Comparison of ENCODE assay signal across 14 cellular contexts in the genomic region with DNA sequence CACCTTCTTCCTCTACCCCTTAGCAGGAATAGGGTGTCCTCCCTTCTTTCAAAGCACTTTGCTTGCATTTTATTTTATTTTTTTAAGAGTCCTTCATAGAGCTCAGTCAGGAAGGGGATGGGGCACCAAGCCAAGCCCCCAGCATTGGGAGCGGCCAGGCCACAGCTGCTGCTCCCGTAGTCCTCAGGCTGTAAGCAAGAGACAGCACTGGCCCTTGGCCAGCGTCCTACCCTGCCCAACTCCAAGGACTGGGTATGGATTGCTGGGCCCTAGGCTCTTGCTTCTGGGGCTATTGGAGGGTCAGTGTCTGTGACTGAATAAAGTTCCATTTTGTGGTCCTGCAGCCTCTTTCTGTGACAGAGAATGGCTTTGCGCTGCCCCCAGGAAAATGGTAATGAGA. TPM values are rescaled to one million over a fixed set of nuclear protein-coding genes. Genes with fewer than 3 reads are reported as not detected.
A peak's percentile ranks its signal among the peaks of the same experiment; 100 is the strongest.
DNase-seq lines count a peak whose midpoint lies in the region; ATAC-seq and TF ChIP-seq lines count a peak whose summit lies in the region.
"Had no signal": no experiment of that assay in that cellular context is flagged by ENCODE, and none has a peak within 500 bp of the region (broad histone marks: within the 10 kb centered on the region; RNA-seq: fewer than 3 reads in every experiment).

No MANE protein-coding gene starts in this region.

- no peaks in the 10 kb centered on the region for H3K9me3 ChIP-seq in trophoblast cell (ENCODE audit: insufficient read depth, low read depth, low read length)
- H3K9me3 ChIP-seq: SJSA1 had no signal

- H3K18ac ChIP-seq in trophoblast cell (ENCODE audit: low read length): no peak overlapping the region

- no peak overlapping the region for H4K91ac ChIP-seq in trophoblast cell (ENCODE audit: low read depth, low read length)

- CTCF ChIA-PET in activated CD4-positive, alpha-beta T cell treated with anti-CD3 and anti-CD28 coated beads for 36 hours (lab: Charles Lee): no interaction called here

- H3K4me3 ChIP-seq in trophoblast cell (ENCODE audit: low read depth, low read length): no peak overlapping the region
- H3K4me3 ChIP-seq: SJSA1 had no signal

- peaks cover 20% of the 10 kb centered on the region for H3K36me3 Mint-ChIP-seq in activated CD4-positive, alpha-beta T cell treated with anti-CD3 and anti-CD28 coated beads for 36 hours (ENCODE audit: low read depth)
- peaks cover 39% of the 10 kb centered on the region for H3K36me3 Mint-ChIP-seq in HFFc6 (ENCODE audit: low read depth)
- H3K36me3 Mint-ChIP-seq in effector memory CD8-positive, alpha-beta T cell (ENCODE audit: insufficient read depth): peaks cover 60% of the 10 kb centered on the region

- TF ChIP-seq CTCF in HFFc6 (IDR thresholded peaks at IDR 0.05): no peak

- H3K9ac ChIP-seq in trophoblast cell (ENCODE audit: low read length): no peak overlapping the region

- peaks cover 7% of the 10 kb centered on the region for H3K79me2 ChIP-seq in trophoblast cell (ENCODE audit: control insufficient read depth, insufficient read depth, low read length, poor library complexity)

- POLR2A ChIA-PET in activated CD4-positive, alpha-beta T cell treated with anti-CD3 and anti-CD28 coated beads for 36 hours (lab: Charles Lee): interaction anchor here (0.6 to 0.8 kb wide), 2 partner anchors 19 to 140 kb away, joined by 3 read pairs; no protein-coding TSS in a partner anchor

- no peak for ATAC-seq in activated CD4-positive, alpha-beta T cell treated with anti-CD3 and anti-CD28 coated beads for 36 hours
- no peak for ATAC-seq in effector memory CD8-positive, alpha-beta T cell (replicated peaks)
- no peak for ATAC-seq in GM18505 (IDR thresholded peaks at IDR 0.05; ENCODE audit: unreplicated experiment)

- no peak overlapping the region for H2BK5ac ChIP-seq in trophoblast cell (ENCODE audit: low read depth, low read length, poor library complexity)

- no peaks in the 10 kb centered on the region for H3K9me3 Mint-ChIP-seq in activated CD4-positive, alpha-beta T cell treated with anti-CD3 and anti-CD28 coated beads for 36 hours (ENCODE audit: low read depth)
- no peaks in the 10 kb centered on the region for H3K9me3 Mint-ChIP-seq in HFFc6
- H3K9me3 Mint-ChIP-seq in effector memory CD8-positive, alpha-beta T cell: no peaks in the 10 kb centered on the region
- H3K9me3 Mint-ChIP-seq: central memory CD8-positive, alpha-beta T cell had no signal

- H3K14ac ChIP-seq in trophoblast cell (ENCODE audit: low read length): no peak overlapping the region

- H3K4ac ChIP-seq in trophoblast cell (ENCODE audit: low read depth, low read length): no peak overlapping the region

- H2AK5ac ChIP-seq in trophoblast cell (ENCODE audit: low read length): peak overlapping the region; percentile 39

- no peak overlapping the region for H2AFZ ChIP-seq in trophoblast cell (ENCODE audit: insufficient read depth, low read length, poor library complexity)

- peaks cover 21 to 34% of the 10 kb centered on the region in 2 experiments for H3K4me1 ChIP-seq in trophoblast cell (ENCODE audit: control insufficient read depth in 1 of 2, insufficient read depth in 2 of 2, low read length in 2 of 2)

- no peak overlapping the region for H3K4me2 ChIP-seq in trophoblast cell (ENCODE audit: low read length)

- no peak overlapping the region for H3K4me3 Mint-ChIP-seq in activated CD4-positive, alpha-beta T cell treated with anti-CD3 and anti-CD28 coated beads for 36 hours
- H3K4me3 Mint-ChIP-seq in HFFc6: no peak overlapping the region
- H3K4me3 Mint-ChIP-seq in effector memory CD8-positive, alpha-beta T cell: peak overlapping the region in 1 of 2 donors; percentile 32

- no peak overlapping the region for H2BK12ac ChIP-seq in trophoblast cell (ENCODE audit: low read length)

- no CpG with 5 or more reads among the region's 4 CpGs for WGBS in trophoblast cell (ENCODE audit: extremely low coverage, insufficient coverage, insufficient read length)

- H3K27ac ChIP-seq in trophoblast cell (ENCODE audit: low read depth, low read length): peak overlapping the region; percentile 79
- H3K27ac ChIP-seq: SJSA1 had no signal

- intact Hi-C loops in activated CD4-positive, alpha-beta T cell treated with anti-CD3 and anti-CD28 coated beads for 36 hours (cut with DNase I, micrococcal nuclease): no loop called here
- intact Hi-C loops in cardiac septum (cut with DNase I): no loop called here

- no peaks in the 10 kb centered on the region for H3K27me3 ChIP-seq in trophoblast cell (ENCODE audit: insufficient read depth, low read length)
- H3K27me3 ChIP-seq: SJSA1 had no signal

- no peak overlapping the region for H2BK120ac ChIP-seq in trophoblast cell (ENCODE audit: insufficient read depth, low read length, poor library complexity)

- H4K8ac ChIP-seq in trophoblast cell (ENCODE audit: low read depth, low read length): no peak overlapping the region

- no peak for TF ChIP-seq POLR2A in GM18505 (IDR thresholded peaks at IDR 0.05; ENCODE audit: borderline replicate concordance, extremely low read depth, insufficient read depth, insufficient read length)

- no peak for DNase-seq in activated CD4-positive, alpha-beta T cell treated with anti-CD3 and anti-CD28 coated beads for 36 hours
- no peak for DNase-seq in activated CD4-positive, alpha-beta T cell treated with anti-CD3 and anti-CD28 coated beads, Interleukin-2, amount 50 U/mL, for 48 hours
- DNase-seq in HFFc6 (no peak), trophoblast cell (no peak), cardiac septum (ENCODE audit: low spot score) (no peak), hippocampal formation (lab: John Stamatoyannopoulos, UW) (no peak)
- no peak for DNase-seq in effector memory CD8-positive, alpha-beta T cell
- DNase-seq: GF-D8, Kasumi-1, NCI-H146 had no signal

- peaks cover 47 to 58% of the 10 kb centered on the region in 2 experiments for H3K36me3 ChIP-seq in trophoblast cell (ENCODE audit: control insufficient read depth in 1 of 2, insufficient read depth in 2 of 2, low read length in 2 of 2)

- H3K79me1 ChIP-seq in trophoblast cell (ENCODE audit: low read length): peaks cover 20% of the 10 kb centered on the region

- peaks cover 9% of the 10 kb centered on the region for H3K4me1 Mint-ChIP-seq in activated CD4-positive, alpha-beta T cell treated with anti-CD3 and anti-CD28 coated beads for 36 hours
- H3K4me1 Mint-ChIP-seq in HFFc6 (ENCODE audit: low read depth): peaks cover 19% of the 10 kb centered on the region
- peaks cover 13 to 18% of the 10 kb centered on the region in 2 donors for H3K4me1 Mint-ChIP-seq in effector memory CD8-positive, alpha-beta T cell (ENCODE audit: low read depth in 2 of 2)

- no peak overlapping the region for H4K12ac ChIP-seq in trophoblast cell (ENCODE audit: low read depth, low read length)

- H3K27ac Mint-ChIP-seq in activated CD4-positive, alpha-beta T cell treated with anti-CD3 and anti-CD28 coated beads for 36 hours: peak overlapping the region; percentile 42
- H3K27ac Mint-ChIP-seq in HFFc6: 0 out of 2 replicates have a peak overlapping the region, but pooled peaks have one; percentile 5
- H3K27ac Mint-ChIP-seq in effector memory CD8-positive, alpha-beta T cell: peak overlapping the region; percentile 51 to 58

- H3K27me3 Mint-ChIP-seq in activated CD4-positive, alpha-beta T cell treated with anti-CD3 and anti-CD28 coated beads for 36 hours: no peaks in the 10 kb centered on the region
- peaks cover 4% of the 10 kb centered on the region for H3K27me3 Mint-ChIP-seq in HFFc6 (ENCODE audit: insufficient read depth)
- H3K27me3 Mint-ChIP-seq in effector memory CD8-positive, alpha-beta T cell: no peaks in the 10 kb centered on the region
- H3K27me3 Mint-ChIP-seq: central memory CD8-positive, alpha-beta T cell had no signal

- H3K23ac ChIP-seq in trophoblast cell (ENCODE audit: low read length): no peak overlapping the region

RNA-seq across cellular contexts. Expression of gene TMUB2, which starts 4.6 kb away (rescaled TPM):
- total RNA-seq in activated CD4-positive, alpha-beta T cell treated with anti-CD3 and anti-CD28 coated beads for 36 hours: 10 to 100 TPM; 19.8 to 20.3 TPM
- total RNA-seq in HFFc6 (2021; fragmentation: NEBNext Ultra II Directional; extraction: Animal tissue kit (Norgen Biotek cat#: 25700)): 10 to 100 TPM; 29.8 to 37.7 (median 34.0) TPM
- 36.3 and 39.2 TPM in 2 replicates for polyA plus RNA-seq in trophoblast cell (2013)
- 20.5 TPM for total RNA-seq in cardiac septum

RNA-seq across cellular contexts. Expression of gene ATXN7L3, which starts 8.3 kb away (rescaled TPM):
- 10 to 100 TPM; 66.3 to 70.6 TPM for total RNA-seq in activated CD4-positive, alpha-beta T cell treated with anti-CD3 and anti-CD28 coated beads for 36 hours
- 10 to 100 TPM; 61.1 to 72.2 (median 68.4) TPM for total RNA-seq in HFFc6 (2021; fragmentation: NEBNext Ultra II Directional; extraction: Animal tissue kit (Norgen Biotek cat#: 25700))
- 78.0 and 80.6 TPM in 2 replicates for polyA plus RNA-seq in trophoblast cell (2013)
- total RNA-seq in cardiac septum: 37.8 TPM

RNA-seq across cellular contexts. Expression of gene ASB16, which starts 20.9 kb away (rescaled TPM):
- under 1 TPM; 0.14 TPM for total RNA-seq in activated CD4-positive, alpha-beta T cell treated with anti-CD3 and anti-CD28 coated beads for 36 hours
- under 1 TPM in 3 of 6 experiments, not detected in 3; 0.18 to 0.48 (median 0.29) TPM for total RNA-seq in HFFc6 (2021; fragmentation: NEBNext Ultra II Directional; extraction: Animal tissue kit (Norgen Biotek cat#: 25700))
- polyA plus RNA-seq in trophoblast cell (2013): 0.30 and 0.35 TPM in 2 replicates
- total RNA-seq in cardiac septum: 8.9 TPM
- total RNA-seq: NCI-H460, SJSA1 had no signal

RNA-seq across cellular contexts. Expression of gene UBTF, which starts 28.1 kb away (rescaled TPM):
- 100 to 1,000 TPM; 127 to 162 TPM for total RNA-seq in activated CD4-positive, alpha-beta T cell treated with anti-CD3 and anti-CD28 coated beads for 36 hours
- 10 to 100 TPM; 58.6 to 69.1 (median 65.6) TPM for total RNA-seq in HFFc6 (2021; fragmentation: NEBNext Ultra II Directional; extraction: Animal tissue kit (Norgen Biotek cat#: 25700))
- polyA plus RNA-seq in trophoblast cell (2013): 57.0 and 58.2 TPM in 2 replicates
- total RNA-seq in cardiac septum: 53.1 TPM

RNA-seq across cellular contexts. Expression of gene HROB, which starts 49.7 kb away (rescaled TPM):
- total RNA-seq in activated CD4-positive, alpha-beta T cell treated with anti-CD3 and anti-CD28 coated beads for 36 hours: 10 to 100 TPM; 17.1 to 23.3 TPM
- total RNA-seq in HFFc6 (2021; fragmentation: NEBNext Ultra II Directional; extraction: Animal tissue kit (Norgen Biotek cat#: 25700)): 1 to 10 TPM; 4.0 to 7.6 (median 6.7) TPM
- polyA plus RNA-seq in trophoblast cell (2013): 11.6 and 11.7 TPM in 2 replicates
- 0.65 TPM for total RNA-seq in cardiac septum
